In genomic region chr3:154122096-154122911, GRCh38 we compare ENCODE assay signal across 8 cellular contexts. TPM values are rescaled to one million over a fixed set of nuclear protein-coding genes. Genes with fewer than 3 reads are reported as not detected.
A peak's percentile ranks its signal among the peaks of the same experiment; 100 is the strongest.
DNase-seq lines count a peak whose midpoint lies in the region; ATAC-seq and TF ChIP-seq lines count a peak whose summit lies in the region.

No MANE protein-coding gene starts in this region.

- H3K9ac ChIP-seq in HUES48 (ENCODE audit: low read depth, low read length): peak overlapping the region; percentile 73

- peak overlapping the region; percentile 94 for H3K4me3 ChIP-seq in HUES48 (ENCODE audit: low read depth, low read length)
- peak overlapping the region; percentile 74 for H3K4me3 ChIP-seq in kidney epithelial cell (ENCODE audit: low read depth, low read length)
- H3K4me3 ChIP-seq in stomach: peak overlapping the region; percentile 76 to 91 (median 82)

- H3K9me3 ChIP-seq in HUES48 (ENCODE audit: control insufficient read depth, insufficient read depth, low read length) (no peaks in the 10 kb centered on the region), stomach (no peaks in the 10 kb centered on the region)

- TF ChIP-seq POLR2A in stomach (IDR thresholded peaks at IDR 0.05): no peak

- DNase-seq in kidney epithelial cell (ENCODE audit: low read depth) (no peak), stomach (no peak), OCI-M1 (lab: John Stamatoyannopoulos, UW) (no peak)

- ATAC-seq in GM18511 (IDR thresholded peaks at IDR 0.05; ENCODE audit: unreplicated experiment) (peak; percentile 4), HG03457 (IDR thresholded peaks at IDR 0.05; ENCODE audit: unreplicated experiment) (no peak), GM21717 (IDR thresholded peaks at IDR 0.05; ENCODE audit: unreplicated experiment) (no peak)

- WGBS in stomach, 5 donors: 2 to 9% (median 2%) methylated on average over 25 to 60 of the region's 60 CpGs

- H3K27ac ChIP-seq in HUES48 (ENCODE audit: low read depth, low read length) (no peak overlapping the region), stomach (peak overlapping the region; percentile 72 to 83 (median 81))

- H3K4me1 ChIP-seq in HUES48 (ENCODE audit: control insufficient read depth, insufficient read depth, low read length) (peaks cover 21% of the 10 kb centered on the region; the same call in 1 of the 2 replicates), stomach (peaks cover 2 to 54% (median 39%) of the 10 kb centered on the region in 4 donors)

- peak overlapping the region; percentile 86 to 100 (median 92) for H3K4me3 Mint-ChIP-seq in brain

- H3K27me3 Mint-ChIP-seq in brain: peaks cover 26% of the 10 kb centered on the region

- intact Hi-C loops in stomach (cut with DNase I; ENCODE audit: low total_unique reads): no loop called here

- H3K27ac Mint-ChIP-seq in brain: peak overlapping the region; percentile 0 to 93 (median 45)

- no peaks in the 10 kb centered on the region for H3K36me3 ChIP-seq in HUES48 (ENCODE audit: control insufficient read depth, insufficient read depth, low read length)
- no peaks in the 10 kb centered on the region for H3K36me3 ChIP-seq in kidney epithelial cell (ENCODE audit: control insufficient read depth, insufficient read depth, low read length)
- peaks cover 0 to under 1% (median 0%) of the 10 kb centered on the region in 4 donors for H3K36me3 ChIP-seq in stomach

- TF ChIP-seq CTCF in brain (conservative IDR thresholded peaks at IDR 0.05): no peak
- TF ChIP-seq CTCF in kidney epithelial cell (IDR thresholded peaks at IDR 0.05; ENCODE audit: insufficient read depth, low read length, poor library complexity, severe bottlenecking): no peak
- TF ChIP-seq CTCF in stomach (IDR thresholded peaks at IDR 0.05): no peak

- H3K9me3 Mint-ChIP-seq in brain: no peaks in the 10 kb centered on the region

- no peaks in the 10 kb centered on the region for H3K36me3 Mint-ChIP-seq in brain

- TF ChIP-seq EP300 in stomach (IDR thresholded peaks at IDR 0.05): no peak

- peaks cover 33% of the 10 kb centered on the region for H3K27me3 ChIP-seq in HUES48 (ENCODE audit: control insufficient read depth, insufficient read depth, low read length)
- H3K27me3 ChIP-seq in kidney epithelial cell (ENCODE audit: control insufficient read depth, insufficient read depth, low read length): no peaks in the 10 kb centered on the region
- H3K27me3 ChIP-seq in stomach: peaks cover 0 to 19% (median 11%) of the 10 kb centered on the region in 3 donors

- H3K4me1 Mint-ChIP-seq in brain: peaks cover 58% of the 10 kb centered on the region

RNA-seq across cellular contexts. Expression of gene ARHGEF26, which starts 1.1 kb away (rescaled TPM):
- polyA plus RNA-seq in brain (ENCODE audit: insufficient read depth, low read depth, low replicate concordance) (14.4 TPM), stomach (1 to 10 TPM; 3.9 to 6.4 (median 5.1) TPM)
- total RNA-seq in kidney epithelial cell (1.4 and 2.5 TPM in 2 replicates), stomach (10 to 100 TPM; 20.4 to 40.6 (median 24.3) TPM)
